1 cellular context compared by ENCODE assay signal in genomic region chr19:11849264-11849615, GRCh38.
TF ChIP-seq lines count a peak whose summit lies in the region.

No MANE protein-coding gene starts in this region.

TF ChIP-seq in endothelial cell of umbilical vein, 7 proteins besides CTCF, POLR2A, EP300 and RAD21:
- no peak for TF ChIP-seq GATA2 (IDR thresholded peaks at IDR 0.05; ENCODE audit: insufficient read depth, insufficient read length, low read depth, low read length)
TF ChIP-seq in endothelial cell of umbilical vein: peak in this region for 0.
